ENCODE assay signal across 1 cellular context in the genomic region with DNA sequence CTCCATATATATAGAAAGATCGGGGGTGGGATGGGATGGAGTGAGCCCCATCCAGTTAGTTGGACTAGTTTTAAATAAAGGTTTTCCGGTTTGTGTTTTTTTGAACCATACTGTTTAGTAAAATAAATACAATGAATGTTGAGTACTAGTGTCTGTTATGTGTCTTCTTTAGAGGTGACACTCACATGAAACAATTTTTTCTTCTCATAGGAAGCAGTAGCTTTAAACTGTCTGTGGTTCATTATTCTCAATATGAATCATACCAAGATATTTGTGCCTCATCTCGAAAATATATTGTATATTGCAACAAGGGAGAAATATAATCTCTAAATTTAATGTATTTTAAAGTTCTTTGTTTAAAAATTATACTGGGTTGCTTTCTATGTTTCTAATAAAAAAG.
TF ChIP-seq lines count a peak whose summit lies in the region.

No MANE protein-coding gene starts in this region.

TF ChIP-seq in SK-N-SH treated with all-trans-retinoic acid at 6 μM for 48 hours, 23 proteins besides CTCF, POLR2A, EP300 and RAD21 (continued from another document):
- TF ChIP-seq, protein P1, sequence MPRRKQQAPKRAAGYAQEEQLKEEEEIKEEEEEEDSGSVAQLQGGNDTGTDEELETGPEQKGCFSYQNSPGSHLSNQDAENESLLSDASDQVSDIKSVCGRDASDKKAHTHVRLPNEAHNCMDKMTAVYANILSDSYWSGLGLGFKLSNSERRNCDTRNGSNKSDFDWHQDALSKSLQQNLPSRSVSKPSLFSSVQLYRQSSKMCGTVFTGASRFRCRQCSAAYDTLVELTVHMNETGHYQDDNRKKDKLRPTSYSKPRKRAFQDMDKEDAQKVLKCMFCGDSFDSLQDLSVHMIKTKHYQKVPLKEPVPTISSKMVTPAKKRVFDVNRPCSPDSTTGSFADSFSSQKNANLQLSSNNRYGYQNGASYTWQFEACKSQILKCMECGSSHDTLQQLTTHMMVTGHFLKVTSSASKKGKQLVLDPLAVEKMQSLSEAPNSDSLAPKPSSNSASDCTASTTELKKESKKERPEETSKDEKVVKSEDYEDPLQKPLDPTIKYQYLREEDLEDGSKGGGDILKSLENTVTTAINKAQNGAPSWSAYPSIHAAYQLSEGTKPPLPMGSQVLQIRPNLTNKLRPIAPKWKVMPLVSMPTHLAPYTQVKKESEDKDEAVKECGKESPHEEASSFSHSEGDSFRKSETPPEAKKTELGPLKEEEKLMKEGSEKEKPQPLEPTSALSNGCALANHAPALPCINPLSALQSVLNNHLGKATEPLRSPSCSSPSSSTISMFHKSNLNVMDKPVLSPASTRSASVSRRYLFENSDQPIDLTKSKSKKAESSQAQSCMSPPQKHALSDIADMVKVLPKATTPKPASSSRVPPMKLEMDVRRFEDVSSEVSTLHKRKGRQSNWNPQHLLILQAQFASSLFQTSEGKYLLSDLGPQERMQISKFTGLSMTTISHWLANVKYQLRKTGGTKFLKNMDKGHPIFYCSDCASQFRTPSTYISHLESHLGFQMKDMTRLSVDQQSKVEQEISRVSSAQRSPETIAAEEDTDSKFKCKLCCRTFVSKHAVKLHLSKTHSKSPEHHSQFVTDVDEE (CRISPR knock-in tag; IDR thresholded peaks at IDR 0.05) = no peak
- TF ChIP-seq BACH2 (CRISPR knock-in tag; IDR thresholded peaks at IDR 0.05; ENCODE audit: borderline replicate concordance) (no peak), CSDC2 (CRISPR knock-in tag; IDR thresholded peaks at IDR 0.05) (no peak), ARNTL (CRISPR knock-in tag; IDR thresholded peaks at IDR 0.05; ENCODE audit: borderline replicate concordance, low read depth) (no peak), OSR1 (CRISPR knock-in tag; IDR thresholded peaks at IDR 0.05) (no peak), RARB (CRISPR knock-in tag; IDR thresholded peaks at IDR 0.05) (no peak), PPARA (CRISPR knock-in tag; IDR thresholded peaks at IDR 0.05; ENCODE audit: borderline replicate concordance) (no peak), ZNF8 (CRISPR knock-in tag; IDR thresholded peaks at IDR 0.05) (no peak), ZNF70 (CRISPR knock-in tag; IDR thresholded peaks at IDR 0.05) (no peak), SNAI2 (CRISPR knock-in tag; IDR thresholded peaks at IDR 0.05) (no peak)
- TF ChIP-seq, protein P2, sequence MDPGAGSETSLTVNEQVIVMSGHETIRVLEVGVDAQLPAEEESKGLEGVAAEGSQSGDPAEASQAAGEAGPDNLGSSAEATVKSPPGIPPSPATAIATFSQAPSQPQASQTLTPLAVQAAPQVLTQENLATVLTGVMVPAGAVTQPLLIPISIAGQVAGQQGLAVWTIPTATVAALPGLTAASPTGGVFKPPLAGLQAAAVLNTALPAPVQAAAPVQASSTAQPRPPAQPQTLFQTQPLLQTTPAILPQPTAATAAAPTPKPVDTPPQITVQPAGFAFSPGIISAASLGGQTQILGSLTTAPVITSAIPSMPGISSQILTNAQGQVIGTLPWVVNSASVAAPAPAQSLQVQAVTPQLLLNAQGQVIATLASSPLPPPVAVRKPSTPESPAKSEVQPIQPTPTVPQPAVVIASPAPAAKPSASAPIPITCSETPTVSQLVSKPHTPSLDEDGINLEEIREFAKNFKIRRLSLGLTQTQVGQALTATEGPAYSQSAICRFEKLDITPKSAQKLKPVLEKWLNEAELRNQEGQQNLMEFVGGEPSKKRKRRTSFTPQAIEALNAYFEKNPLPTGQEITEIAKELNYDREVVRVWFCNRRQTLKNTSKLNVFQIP (CRISPR knock-in tag; IDR thresholded peaks at IDR 0.05; ENCODE audit: borderline replicate concordance, low read depth) = no peak
- TF ChIP-seq, protein P3, sequence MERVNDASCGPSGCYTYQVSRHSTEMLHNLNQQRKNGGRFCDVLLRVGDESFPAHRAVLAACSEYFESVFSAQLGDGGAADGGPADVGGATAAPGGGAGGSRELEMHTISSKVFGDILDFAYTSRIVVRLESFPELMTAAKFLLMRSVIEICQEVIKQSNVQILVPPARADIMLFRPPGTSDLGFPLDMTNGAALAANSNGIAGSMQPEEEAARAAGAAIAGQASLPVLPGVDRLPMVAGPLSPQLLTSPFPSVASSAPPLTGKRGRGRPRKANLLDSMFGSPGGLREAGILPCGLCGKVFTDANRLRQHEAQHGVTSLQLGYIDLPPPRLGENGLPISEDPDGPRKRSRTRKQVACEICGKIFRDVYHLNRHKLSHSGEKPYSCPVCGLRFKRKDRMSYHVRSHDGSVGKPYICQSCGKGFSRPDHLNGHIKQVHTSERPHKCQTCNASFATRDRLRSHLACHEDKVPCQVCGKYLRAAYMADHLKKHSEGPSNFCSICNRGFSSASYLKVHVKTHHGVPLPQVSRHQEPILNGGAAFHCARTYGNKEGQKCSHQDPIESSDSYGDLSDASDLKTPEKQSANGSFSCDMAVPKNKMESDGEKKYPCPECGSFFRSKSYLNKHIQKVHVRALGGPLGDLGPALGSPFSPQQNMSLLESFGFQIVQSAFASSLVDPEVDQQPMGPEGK (CRISPR knock-in tag; IDR thresholded peaks at IDR 0.05; ENCODE audit: borderline replicate concordance) = no peak
